In the genomic region with DNA sequence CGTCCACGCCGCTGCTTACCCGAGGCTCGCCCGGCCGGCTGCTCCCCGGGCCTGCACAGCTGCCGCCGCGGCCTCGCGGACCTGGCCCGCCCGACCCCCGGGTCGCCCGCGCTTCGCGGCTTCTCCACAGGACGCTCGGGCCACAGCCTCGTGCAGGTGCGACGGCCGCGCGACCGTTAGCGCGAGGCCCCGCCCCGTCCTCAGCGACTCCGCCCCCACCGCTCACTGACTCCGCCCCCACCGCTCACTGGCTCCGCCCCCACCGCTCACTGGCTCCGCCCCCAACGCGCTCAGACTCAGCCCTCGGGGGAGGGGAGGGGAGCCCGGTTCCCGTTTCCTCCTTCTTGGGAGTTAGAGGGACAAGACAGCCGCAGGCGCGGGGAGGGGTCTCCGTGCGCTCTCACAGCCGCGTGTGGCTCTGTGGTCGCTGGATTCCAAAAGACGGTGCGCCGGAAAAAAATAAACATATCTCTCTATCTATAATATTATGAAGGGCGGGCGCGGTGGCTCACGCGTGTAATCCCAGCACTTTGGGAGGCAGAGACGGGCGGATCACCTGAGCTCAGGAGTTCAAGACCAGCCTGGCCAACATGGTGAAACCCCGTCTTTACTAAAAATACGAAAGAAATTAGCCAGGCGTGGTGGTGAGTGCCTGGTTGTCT, we compare ENCODE assay signal across 8 cellular contexts. TPM values are rescaled to one million over a fixed set of nuclear protein-coding genes. Genes with fewer than 3 reads are reported as not detected.
DNase-seq lines count a peak whose midpoint lies in the region; ATAC-seq and TF ChIP-seq lines count a peak whose summit lies in the region.

A gene with protein sequence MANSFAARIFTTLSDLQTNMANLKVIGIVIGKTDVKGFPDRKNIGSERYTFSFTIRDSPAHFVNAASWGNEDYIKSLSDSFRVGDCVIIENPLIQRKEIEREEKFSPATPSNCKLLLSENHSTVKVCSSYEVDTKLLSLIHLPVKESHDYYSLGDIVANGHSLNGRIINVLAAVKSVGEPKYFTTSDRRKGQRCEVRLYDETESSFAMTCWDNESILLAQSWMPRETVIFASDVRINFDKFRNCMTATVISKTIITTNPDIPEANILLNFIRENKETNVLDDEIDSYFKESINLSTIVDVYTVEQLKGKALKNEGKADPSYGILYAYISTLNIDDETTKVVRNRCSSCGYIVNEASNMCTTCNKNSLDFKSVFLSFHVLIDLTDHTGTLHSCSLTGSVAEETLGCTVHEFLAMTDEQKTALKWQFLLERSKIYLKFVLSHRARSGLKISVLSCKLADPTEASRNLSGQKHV (minus strand): TSS at position 191 of the 662 bp plus-strand sequence. CDS start 3,989 bp downstream, outside the sequence.

- H3K4me3 ChIP-seq in HUES48 (ENCODE audit: low read depth, low read length) (peak within 1 kb of the TSS; percentile 61), epithelial cell of proximal tubule (ENCODE audit: low read depth, low read length) (peak within 1 kb of the TSS; percentile 41)

- H3K4me1 ChIP-seq in HUES48 (ENCODE audit: control insufficient read depth, insufficient read depth, low read length): no peaks in the 10 kb centered on the region

- peaks cover 12% of the 10 kb centered on the region for H3K27me3 Mint-ChIP-seq in activated CD4-positive, alpha-beta memory T cell treated with anti-CD3 and anti-CD28 coated beads for 36 hours

- no peak for ATAC-seq in GM21423 (IDR thresholded peaks at IDR 0.05; ENCODE audit: unreplicated experiment)

- no peak within 1 kb of the TSS for H3K27ac Mint-ChIP-seq in activated CD4-positive, alpha-beta memory T cell treated with anti-CD3 and anti-CD28 coated beads for 36 hours

- no peaks in the 10 kb centered on the region for H3K36me3 ChIP-seq in HUES48 (ENCODE audit: control insufficient read depth, insufficient read depth, low read length)

- no peaks in the 10 kb centered on the region for H3K9me3 Mint-ChIP-seq in activated CD4-positive, alpha-beta memory T cell treated with anti-CD3 and anti-CD28 coated beads for 36 hours

- no peak within 1 kb of the TSS for H3K27ac ChIP-seq in HUES48 (ENCODE audit: low read depth, low read length)

- TF ChIP-seq CTCF in epithelial cell of proximal tubule (conservative IDR thresholded peaks at IDR 0.05; ENCODE audit: low read depth, low read length): no peak

- no peaks in the 10 kb centered on the region for H3K9me3 ChIP-seq in HUES48 (ENCODE audit: control insufficient read depth, insufficient read depth, low read length)

- CTCF ChIA-PET in activated CD4-positive, alpha-beta memory T cell treated with anti-CD3 and anti-CD28 coated beads for 36 hours (lab: Charles Lee): interaction anchor here (0.7 kb wide), 1 partner anchor 166 kb away, joined by 3 read pairs; a partner anchor contains a TSS

- DNase-seq in activated CD4-positive, alpha-beta memory T cell treated with anti-CD3 and anti-CD28 coated beads for 36 hours: peak; percentile 34
- no peak for DNase-seq in epithelial cell of proximal tubule (ENCODE audit: low read depth)
- peak; percentile 55 for DNase-seq in retina
- no peak for DNase-seq in cerebellar nuclear complex (lab: John Stamatoyannopoulos, UW)
- DNase-seq in NCI-H774 (lab: John Stamatoyannopoulos, UW): no peak
- no peak for DNase-seq in dedifferentiated amniotic fluid mesenchymal stem cell (ENCODE audit: extremely low spot score)

- no peaks in the 10 kb centered on the region for H3K36me3 Mint-ChIP-seq in activated CD4-positive, alpha-beta memory T cell treated with anti-CD3 and anti-CD28 coated beads for 36 hours

- H3K4me3 Mint-ChIP-seq in activated CD4-positive, alpha-beta memory T cell treated with anti-CD3 and anti-CD28 coated beads for 36 hours: peak within 1 kb of the TSS; percentile 32

- H3K9ac ChIP-seq in HUES48 (ENCODE audit: low read depth, low read length): no peak within 1 kb of the TSS

- peaks cover 3% of the 10 kb centered on the region for H3K4me1 Mint-ChIP-seq in activated CD4-positive, alpha-beta memory T cell treated with anti-CD3 and anti-CD28 coated beads for 36 hours (ENCODE audit: low read depth)

- H3K27me3 ChIP-seq in HUES48 (ENCODE audit: control insufficient read depth, insufficient read depth, low read length): peaks cover 15% of the 10 kb centered on the region

- intact Hi-C loops in activated CD4-positive, alpha-beta memory T cell treated with anti-CD3 and anti-CD28 coated beads for 36 hours (cut with micrococcal nuclease): no loop called here

- POLR2A ChIA-PET in activated CD4-positive, alpha-beta memory T cell treated with anti-CD3 and anti-CD28 coated beads for 36 hours (lab: Charles Lee): no interaction called here

RNA-seq across cellular contexts. Expression of the gene that starts here (rescaled TPM):
- total RNA-seq in activated CD4-positive, alpha-beta memory T cell treated with anti-CD3 and anti-CD28 coated beads for 36 hours: not detected
- total RNA-seq in epithelial cell of proximal tubule: 2.1 and 6.4 TPM in 2 replicates

Comparison
In these comparisons a context has a peak if more than half of its experiments do, and no peak if none do; other contexts are left out.
1. Peak in DNase-seq in activated CD4-positive, alpha-beta memory T cell treated with anti-CD3 and anti-CD28 coated beads for 36 hours; RNA of the gene not detected or under 1 TPM.